Comparison of ENCODE assay signal across 13 cellular contexts in the genomic region with DNA sequence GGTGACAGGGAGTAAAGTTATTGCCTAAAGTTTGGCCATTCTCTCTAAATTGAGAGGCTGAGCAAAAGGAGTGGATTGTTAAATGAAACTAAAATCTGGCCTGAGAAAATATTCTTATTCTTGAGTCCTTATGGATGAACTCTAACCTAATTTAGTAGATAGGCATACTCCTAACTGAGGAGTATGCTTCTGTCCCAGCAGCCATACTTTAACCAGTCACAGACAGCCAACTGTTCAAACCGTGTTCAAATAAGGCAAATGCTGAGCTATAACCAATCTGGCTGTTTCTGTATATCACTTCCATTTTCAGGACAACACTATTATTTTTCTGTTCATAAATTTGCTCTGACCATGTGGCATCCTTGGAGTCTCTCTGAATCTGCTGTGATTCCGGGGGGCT.
DNase-seq lines count a peak whose midpoint lies in the region; ATAC-seq, FAIRE-seq and TF ChIP-seq lines count a peak whose summit lies in the region.
"Had no signal": no experiment of that assay in that cellular context is flagged by ENCODE, and none has a peak within 500 bp of the region (broad histone marks: within the 10 kb centered on the region; RNA-seq: fewer than 3 reads in every experiment).

No MANE protein-coding gene starts in this region.

- peaks cover 6% of the 10 kb centered on the region for H3K9me3 Mint-ChIP-seq in activated T-helper 1 cell treated with anti-CD3 and anti-CD28 coated beads, Interleukin-12 subunit alpha, Interleukin-12 subunit beta, Interleukin-2, Interleukin-4 antibody, amounts not matched to agents 30 ng/mL and 10 ng/mL and 1 ng/mL, durations not matched to agents 14 hours and 24 hours and 36 hours

- TF ChIP-seq CTCF in A549 (IDR thresholded peaks at IDR 0.05): no peak
- no peak for TF ChIP-seq CTCF in tibial artery (IDR thresholded peaks at IDR 0.05)
- no peak for TF ChIP-seq CTCF in D721Med (IDR thresholded peaks at IDR 0.05; ENCODE audit: insufficient read depth, missing control alignments)

- DNase-seq in A549 (ENCODE audit: low read depth in 1 of 2, low spot score in 1 of 2) (no peak), tibial artery (no peak), small intestine (no peak), D721Med (ENCODE audit: insufficient read length, low spot score) (no peak), frontal cortex (ENCODE audit: low spot score in 2 of 2) (no peak)
- no peak for DNase-seq in activated T-helper 1 cell treated with anti-CD3 and anti-CD28 coated beads, Interleukin-12 subunit alpha, Interleukin-12 subunit beta, Interleukin-2, Interleukin-4 antibody, amounts not matched to agents 30 ng/mL and 10 ng/mL and 1 ng/mL, durations not matched to agents 14 hours and 24 hours and 36 hours (ENCODE audit: low spot score)
- DNase-seq: activated CD4-positive, CD25-positive, alpha-beta regulatory T cell; C1 segment of cervical spinal cord; stimulated activated CD8-positive, alpha-beta memory T cell treated with anti-CD3 and anti-CD28 coated beads, Interleukin-4, amount 100 ng/mL, for 48 hours had no signal

- no peak overlapping the region for H3K4me3 ChIP-seq in A549
- no peak overlapping the region for H3K4me3 ChIP-seq in tibial artery
- no peak overlapping the region for H3K4me3 ChIP-seq in small intestine (ENCODE audit: low read depth in 1 of 2, low read length in 2 of 2)
- H3K4me3 ChIP-seq: cardiac muscle cell had no signal

- no peak overlapping the region for H3K4me3 Mint-ChIP-seq in activated T-helper 1 cell treated with anti-CD3 and anti-CD28 coated beads, Interleukin-12 subunit alpha, Interleukin-12 subunit beta, Interleukin-2, Interleukin-4 antibody, amounts not matched to agents 30 ng/mL and 10 ng/mL and 1 ng/mL, durations not matched to agents 14 hours and 24 hours and 36 hours

- intact Hi-C loops in activated T-helper 1 cell treated with anti-CD3 and anti-CD28 coated beads, Interleukin-12 subunit alpha, Interleukin-12 subunit beta, Interleukin-2, Interleukin-4 antibody, amounts not matched to agents 30 ng/mL and 10 ng/mL and 1 ng/mL, durations not matched to agents 14 hours and 24 hours and 36 hours (cut with micrococcal nuclease): no loop called here
- intact Hi-C loops in tibial artery (cut with DNase I; ENCODE audit: low total_unique reads): no loop called here

- no peak for TF ChIP-seq EP300 in A549 (IDR thresholded peaks at IDR 0.05)

- H3K27ac Mint-ChIP-seq in activated T-helper 1 cell treated with anti-CD3 and anti-CD28 coated beads, Interleukin-12 subunit alpha, Interleukin-12 subunit beta, Interleukin-2, Interleukin-4 antibody, amounts not matched to agents 30 ng/mL and 10 ng/mL and 1 ng/mL, durations not matched to agents 14 hours and 24 hours and 36 hours: peak overlapping the region; percentile 36
- H3K27ac Mint-ChIP-seq: progenitor cell of endocrine pancreas had no signal

- no peaks in the 10 kb centered on the region for H3K27me3 Mint-ChIP-seq in activated T-helper 1 cell treated with anti-CD3 and anti-CD28 coated beads, Interleukin-12 subunit alpha, Interleukin-12 subunit beta, Interleukin-2, Interleukin-4 antibody, amounts not matched to agents 30 ng/mL and 10 ng/mL and 1 ng/mL, durations not matched to agents 14 hours and 24 hours and 36 hours (ENCODE audit: insufficient read depth)
- H3K27me3 Mint-ChIP-seq: progenitor cell of endocrine pancreas had no signal

- H3K9me3 ChIP-seq in A549 (no peaks in the 10 kb centered on the region), tibial artery (no peaks in the 10 kb centered on the region), small intestine (ENCODE audit: control insufficient read depth, low read depth) (no peaks in the 10 kb centered on the region)

- FAIRE-seq in A549 (lab: Jason Lieb, UNC) (no peak), small intestine (lab: Jason Lieb, UNC) (no peak), D721Med (lab: Jason Lieb, UNC) (no peak), frontal cortex (lab: Jason Lieb, UNC) (no peak)

- 13% methylated on average over 2 of the region's 2 CpGs for WGBS in A549 (ENCODE audit: missing lambda C conversion rate)
- 49 to 70% (median 69%) methylated on average over 2 of the region's 2 CpGs for WGBS in small intestine, 3 donors

- H3K36me3 Mint-ChIP-seq in activated T-helper 1 cell treated with anti-CD3 and anti-CD28 coated beads, Interleukin-12 subunit alpha, Interleukin-12 subunit beta, Interleukin-2, Interleukin-4 antibody, amounts not matched to agents 30 ng/mL and 10 ng/mL and 1 ng/mL, durations not matched to agents 14 hours and 24 hours and 36 hours (ENCODE audit: low read depth): no peaks in the 10 kb centered on the region

- no peak for TF ChIP-seq RAD21 in A549 (conservative IDR thresholded peaks at IDR 0.05 in 1 of 2, IDR thresholded peaks at IDR 0.05 in 1 of 2)

- H3K4me2 ChIP-seq in A549: peak overlapping the region; percentile 44

- H3K4me1 Mint-ChIP-seq in activated T-helper 1 cell treated with anti-CD3 and anti-CD28 coated beads, Interleukin-12 subunit alpha, Interleukin-12 subunit beta, Interleukin-2, Interleukin-4 antibody, amounts not matched to agents 30 ng/mL and 10 ng/mL and 1 ng/mL, durations not matched to agents 14 hours and 24 hours and 36 hours (ENCODE audit: low read depth): peaks cover 10% of the 10 kb centered on the region

- ATAC-seq in A549 (no peak), GM19328 (IDR thresholded peaks at IDR 0.05; ENCODE audit: unreplicated experiment) (peak; percentile 40), HG03060 (IDR thresholded peaks at IDR 0.05; ENCODE audit: low read depth, unreplicated experiment) (peak; percentile 30)

- POLR2A ChIA-PET in A549 (lab: Yijun Ruan, JAX): no interaction called here

- no peaks in the 10 kb centered on the region for H3K27me3 ChIP-seq in tibial artery
- H3K27me3 ChIP-seq in small intestine (ENCODE audit: control insufficient read depth in 2 of 2, insufficient read depth in 2 of 2, low read length in 2 of 2): no peaks in the 10 kb centered on the region
- H3K27me3 ChIP-seq: cardiac muscle cell had no signal

- H3K36me3 ChIP-seq in tibial artery (no peaks in the 10 kb centered on the region), small intestine (ENCODE audit: control insufficient read depth in 2 of 2, insufficient read depth in 2 of 2, low read length in 2 of 2) (no peaks in the 10 kb centered on the region)
- H3K36me3 ChIP-seq: cardiac muscle cell had no signal

- no peak for TF ChIP-seq POLR2A in A549 (IDR thresholded peaks at IDR 0.05; ENCODE audit: low read length)

- H3K27ac ChIP-seq in A549 (no peak overlapping the region), tibial artery (no peak overlapping the region), small intestine (ENCODE audit: low read depth in 1 of 2, low read length in 1 of 2) (peak overlapping the region in 1 of 2 donors; percentile 48)
- H3K27ac ChIP-seq: cardiac muscle cell had no signal

- H3K4me1 ChIP-seq in A549: no peaks in the 10 kb centered on the region
- no peaks in the 10 kb centered on the region for H3K4me1 ChIP-seq in tibial artery
- H3K4me1 ChIP-seq in small intestine (ENCODE audit: control insufficient read depth in 2 of 2, insufficient read depth in 1 of 2, low read depth in 1 of 2, low read length in 1 of 2): no peaks in the 10 kb centered on the region

- CTCF ChIA-PET in A549 (lab: Yijun Ruan, JAX): no interaction called here

TF ChIP-seq in A549, 52 proteins besides CTCF, POLR2A, EP300 and RAD21:
- TF ChIP-seq, protein P1, sequence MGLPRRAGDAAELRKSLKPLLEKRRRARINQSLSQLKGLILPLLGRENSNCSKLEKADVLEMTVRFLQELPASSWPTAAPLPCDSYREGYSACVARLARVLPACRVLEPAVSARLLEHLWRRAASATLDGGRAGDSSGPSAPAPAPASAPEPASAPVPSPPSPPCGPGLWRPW (IDR thresholded peaks at IDR 0.05): no peak

Comparison
In these comparisons a context has a peak if more than half of its experiments do, and no peak if none do; other contexts are left out.
1. ATAC-seq: peak in GM19328 (single experiment) and HG03060 (single experiment); none in A549 (0 of 2).